In genomic region chr6:6332240-6332639, GRCh38 we compare ENCODE assay signal across 11 cellular contexts. TPM values are rescaled to one million over a fixed set of nuclear protein-coding genes. Genes with fewer than 3 reads are reported as not detected.
A peak's percentile ranks its signal among the peaks of the same experiment; 100 is the strongest.
DNase-seq lines count a peak whose midpoint lies in the region; ATAC-seq and TF ChIP-seq lines count a peak whose summit lies in the region.
"Had no signal": no experiment of that assay in that cellular context is flagged by ENCODE, and none has a peak within 500 bp of the region (broad histone marks: within the 10 kb centered on the region; RNA-seq: fewer than 3 reads in every experiment).

No MANE protein-coding gene starts in this region.

- H3K36me3 ChIP-seq in testis (ENCODE audit: low read depth, missing control alignments) (no peaks in the 10 kb centered on the region), ovary (no peaks in the 10 kb centered on the region)
- H3K36me3 ChIP-seq: SJSA1 had no signal

- no peaks in the 10 kb centered on the region for H3K27me3 ChIP-seq in testis
- no peaks in the 10 kb centered on the region for H3K27me3 ChIP-seq in ovary
- H3K27me3 ChIP-seq: SJSA1 had no signal

- TF ChIP-seq POLR2A in testis (IDR thresholded peaks at IDR 0.05) (no peak), ovary (IDR thresholded peaks at IDR 0.05) (no peak)

- peak; percentile 69 for ATAC-seq in HG03095 (IDR thresholded peaks at IDR 0.05; ENCODE audit: unreplicated experiment)

- H3K27ac ChIP-seq in testis (no peak overlapping the region), ovary (no peak overlapping the region)
- H3K27ac ChIP-seq: SJSA1 had no signal

- WGBS in testis, 2 donors: 40 to 44% methylated on average over 6 of the region's 6 CpGs
- WGBS in ovary, 3 donors: 17 to 25% (median 19%) methylated on average over 6 of the region's 6 CpGs

- peak; percentile 21 for DNase-seq in SIG-M5 treated with dmso at 0.1 percent for 504 hours (lab: John Stamatoyannopoulos, UW; ENCODE audit: unreplicated experiment)
- DNase-seq in SIG-M5 (lab: John Stamatoyannopoulos, UW): no peak
- DNase-seq in OCI-M1 (lab: John Stamatoyannopoulos, UW): peak; percentile 16
- DNase-seq in testis: peak; percentile 20
- no peak for DNase-seq in ovary
- no peak for DNase-seq in hepatic stellate cell (ENCODE audit: low spot score)
- DNase-seq in putamen (ENCODE audit: low spot score): no peak
- DNase-seq: HCEC 1CT had no signal

- H3K4me3 ChIP-seq in testis (no peak overlapping the region), ovary (no peak overlapping the region)
- H3K4me3 ChIP-seq: SJSA1 had no signal

- no peaks in the 10 kb centered on the region for H3K4me1 ChIP-seq in testis
- no peaks in the 10 kb centered on the region for H3K4me1 ChIP-seq in ovary (ENCODE audit: insufficient read depth)

- no peaks in the 10 kb centered on the region for H3K9me3 ChIP-seq in testis
- no peaks in the 10 kb centered on the region for H3K9me3 ChIP-seq in ovary
- H3K9me3 ChIP-seq: SJSA1 had no signal

- TF ChIP-seq CTCF in testis (IDR thresholded peaks at IDR 0.05) (no peak), ovary (IDR thresholded peaks at IDR 0.05) (no peak)

- no peak for TF ChIP-seq EP300 in ovary (IDR thresholded peaks at IDR 0.05)

- intact Hi-C loops in testis (cut with DNase I; ENCODE audit: low total_unique reads) (no loop called here), ovary (cut with DNase I) (no loop called here)

RNA-seq across cellular contexts. Expression of gene F13A1, which starts 11.8 kb away (rescaled TPM):
- 10 to 100 TPM; 11.7 to 22.7 TPM for total RNA-seq in testis
- 53.0 TPM for polyA plus RNA-seq in testis (ENCODE audit: insufficient read depth, low read depth, low replicate concordance)
- 10 to 100 TPM in 6 of 7 donors, 1 to 10 TPM in 1; 6.2 to 80.9 (median 25.9) TPM for total RNA-seq in ovary
- polyA plus RNA-seq in ovary: 100 to 1,000 TPM in 1 of 2 donors, 10 to 100 TPM in 1; 19.6 to 124 TPM
- total RNA-seq: A172 had no signal

Comparison
In these comparisons a context has a peak if more than half of its experiments do, and no peak if none do; other contexts are left out.
1. DNase-seq: peak in SIG-M5 treated with dmso at 0.1 percent for 504 hours (single experiment), OCI-M1 (single experiment) and testis (single experiment); none in SIG-M5 (single experiment), ovary (0 of 5), hepatic stellate cell (single experiment) and putamen (single experiment).